8 cellular contexts compared by ENCODE assay signal in genomic region chr5:74865293-74865798, GRCh38. TPM values are rescaled to one million over a fixed set of nuclear protein-coding genes. Genes with fewer than 3 reads are reported as not detected.
DNase-seq lines count a peak whose midpoint lies in the region; ATAC-seq, FAIRE-seq and TF ChIP-seq lines count a peak whose summit lies in the region.

No MANE protein-coding gene starts in this region.

- H3K27ac Mint-ChIP-seq in activated CD4-positive, alpha-beta memory T cell treated with anti-CD3 and anti-CD28 coated beads for 36 hours, result peak overlapping the region; percentile 76

- H3K9me2 ChIP-seq in hepatocyte (replicated peaks; ENCODE audit: insufficient read depth) (no peaks in the 10 kb centered on the region), OCI-LY7 (ENCODE audit: insufficient read depth, low read length) (no peaks in the 10 kb centered on the region)

- H3K9me3 ChIP-seq in hepatocyte (ENCODE audit: low read depth) (no peaks in the 10 kb centered on the region), small intestine (ENCODE audit: control insufficient read depth, low read depth) (no peaks in the 10 kb centered on the region), OCI-LY7 (ENCODE audit: low read length) (no peaks in the 10 kb centered on the region)

- H3K27ac ChIP-seq in 22Rv1 (peak overlapping the region; percentile 46), hepatocyte (peak overlapping the region; percentile 89), small intestine (ENCODE audit: low read depth in 1 of 2, low read length in 1 of 2) (no peak overlapping the region), OCI-LY7 (ENCODE audit: low read depth, low read length, poor library complexity, severe bottlenecking) (no peak overlapping the region)

- WGBS in hepatocyte (ENCODE audit: low lambda C conversion rate, missing lambda C conversion rate), result 2% methylated on average over 23 of the region's 23 CpGs
- WGBS in small intestine, 3 donors, result 9 to 19% (median 13%) methylated on average over 19 to 23 of the region's 23 CpGs

- ATAC-seq in HG03571 (IDR thresholded peaks at IDR 0.05; ENCODE audit: unreplicated experiment), result no peak

- BruUV-seq in OCI-LY7 (replicated peaks; lab: Mats Ljungman, UMichigan), result no TSS peak

- no peak for DNase-seq in GM12892 (ENCODE audit: insufficient read length)
- DNase-seq in activated CD4-positive, alpha-beta memory T cell treated with anti-CD3 and anti-CD28 coated beads for 36 hours, result no peak
- DNase-seq in hepatocyte (ENCODE audit: low spot score), result peak; percentile 26
- DNase-seq in small intestine, result no peak
- DNase-seq in NCI-H2196 treated with DMSO at 0.1 percent for 48 hours (lab: John Stamatoyannopoulos, UW; ENCODE audit: unreplicated experiment), result no peak
- DNase-seq in OCI-LY7 (ENCODE audit: low spot score), result no peak

- H3K36me3 ChIP-seq in hepatocyte (replicated peaks; ENCODE audit: insufficient read depth, low read depth) (no peaks in the 10 kb centered on the region), small intestine (ENCODE audit: control insufficient read depth in 2 of 2, insufficient read depth in 2 of 2, low read length in 2 of 2) (no peaks in the 10 kb centered on the region), OCI-LY7 (ENCODE audit: insufficient read depth, low read length) (no peaks in the 10 kb centered on the region)

- H3K79me2 ChIP-seq in hepatocyte (peaks cover 42% of the 10 kb centered on the region), OCI-LY7 (ENCODE audit: insufficient read depth, low read depth, low read length) (no peaks in the 10 kb centered on the region)

- H3K4me1 ChIP-seq in hepatocyte (ENCODE audit: insufficient read depth), result peaks cover 7% of the 10 kb centered on the region
- H3K4me1 ChIP-seq in small intestine (ENCODE audit: control insufficient read depth in 2 of 2, insufficient read depth in 1 of 2, low read depth in 1 of 2, low read length in 1 of 2), result peaks cover 0 to 8% of the 10 kb centered on the region in 2 donors
- H3K4me1 ChIP-seq in OCI-LY7 (ENCODE audit: insufficient read depth, low read length, poor library complexity, severe bottlenecking), result no peaks in the 10 kb centered on the region

- H2AFZ ChIP-seq in hepatocyte (peak overlapping the region; percentile 80), OCI-LY7 (ENCODE audit: low read length) (no peak overlapping the region)

- FAIRE-seq in GM12892 (lab: Jason Lieb, UNC) (peak; percentile 57), small intestine (lab: Jason Lieb, UNC) (no peak)

- TF ChIP-seq CTCF in 22Rv1 (IDR thresholded peaks at IDR 0.05), result no peak
- no peak for TF ChIP-seq CTCF in hepatocyte (IDR thresholded peaks at IDR 0.05; ENCODE audit: poor library complexity)
- TF ChIP-seq CTCF in OCI-LY7 (conservative IDR thresholded peaks at IDR 0.05; ENCODE audit: low read length), result no peak

- intact Hi-C loops in activated CD4-positive, alpha-beta memory T cell treated with anti-CD3 and anti-CD28 coated beads for 36 hours (cut with micrococcal nuclease), result loop anchor here (5.0 to 10.0 kb wide), 2 partner anchors 98 to 189 kb away; partner anchors contain the start of genes GCNT4, GFM2 and NSA2
- intact Hi-C loops in OCI-LY7 (cut with micrococcal nuclease; ENCODE audit: unreplicated experiment), result no loop called here

- H3K4me3 ChIP-seq in hepatocyte (peak overlapping the region; percentile 86), small intestine (ENCODE audit: low read depth in 1 of 2, low read length in 2 of 2) (peak overlapping the region; percentile 68 to 70), OCI-LY7 (ENCODE audit: low read depth, low read length, poor library complexity, severe bottlenecking) (no peak overlapping the region)

- H3K9me3 Mint-ChIP-seq in activated CD4-positive, alpha-beta memory T cell treated with anti-CD3 and anti-CD28 coated beads for 36 hours, result no peaks in the 10 kb centered on the region

- H3K36me3 Mint-ChIP-seq in activated CD4-positive, alpha-beta memory T cell treated with anti-CD3 and anti-CD28 coated beads for 36 hours, result no peaks in the 10 kb centered on the region

- CTCF ChIA-PET in activated CD4-positive, alpha-beta memory T cell treated with anti-CD3 and anti-CD28 coated beads for 36 hours (lab: Charles Lee), result interaction anchor here (0.6 kb wide), 1 partner anchor 568 kb away, joined by 3 read pairs; no protein-coding TSS in a partner anchor
- CTCF ChIA-PET in OCI-LY7 (lab: Charles Lee; ENCODE audit: unreplicated experiment), result no interaction called here

- H3K4me3 Mint-ChIP-seq in activated CD4-positive, alpha-beta memory T cell treated with anti-CD3 and anti-CD28 coated beads for 36 hours, result peak overlapping the region; percentile 84

- TF ChIP-seq POLR2A in GM12892 (IDR thresholded peaks at IDR 0.05; ENCODE audit: low read depth, low read length), result no peak

- H3K4me1 Mint-ChIP-seq in activated CD4-positive, alpha-beta memory T cell treated with anti-CD3 and anti-CD28 coated beads for 36 hours (ENCODE audit: low read depth), result peaks cover 23% of the 10 kb centered on the region

- H3K4me2 ChIP-seq in hepatocyte (peak overlapping the region; percentile 89), OCI-LY7 (ENCODE audit: low read length) (no peak overlapping the region)

- no peaks in the 10 kb centered on the region for H3K27me3 ChIP-seq in hepatocyte
- peaks cover 2 to 15% of the 10 kb centered on the region in 2 donors for H3K27me3 ChIP-seq in small intestine (ENCODE audit: control insufficient read depth in 2 of 2, insufficient read depth in 2 of 2, low read length in 2 of 2)

- H3K27me3 Mint-ChIP-seq in activated CD4-positive, alpha-beta memory T cell treated with anti-CD3 and anti-CD28 coated beads for 36 hours, result peaks cover 3% of the 10 kb centered on the region

- no peaks in the 10 kb centered on the region for H4K20me1 ChIP-seq in hepatocyte (ENCODE audit: insufficient read depth, poor library complexity, severe bottlenecking)
- H4K20me1 ChIP-seq in OCI-LY7 (ENCODE audit: insufficient read depth, low read length), result no peaks in the 10 kb centered on the region

- POLR2A ChIA-PET in activated CD4-positive, alpha-beta memory T cell treated with anti-CD3 and anti-CD28 coated beads for 36 hours (lab: Charles Lee), result no interaction called here
- POLR2A ChIA-PET in OCI-LY7 (lab: Charles Lee), result no interaction called here

RNA-seq across cellular contexts. Expression of gene FAM169A, which starts 0.8 kb away (rescaled TPM):
- polyA plus RNA-seq in GM12892 (2012; ENCODE audit: missing spikeins), result 0.74 TPM
- 10 to 100 TPM in 1 of 2 experiments, 1 to 10 TPM in 1; 9.0 to 10.4 TPM for total RNA-seq in activated CD4-positive, alpha-beta memory T cell treated with anti-CD3 and anti-CD28 coated beads for 36 hours
- 13.7 and 16.2 TPM in 2 replicates for total RNA-seq in hepatocyte
- polyA plus RNA-seq in hepatocyte, result 3.1 and 3.3 TPM in 2 replicates
- polyA plus RNA-seq in small intestine, result under 1 TPM in 1 of 3 donors, not detected in 2; 0.73 TPM
- total RNA-seq in OCI-LY7 (2014; rRNA removed; shearing (Covaris generic)), result not detected in 2 replicates
- not detected in 2 replicates for total RNA-seq in OCI-LY7 (2022)

Comparison
In these comparisons a context has a peak if more than half of its experiments do, and no peak if none do; other contexts are left out.
1. H3K27ac ChIP-seq: peak in 22Rv1 (single experiment) and hepatocyte (single experiment); none in small intestine (0 of 2) and OCI-LY7 (single experiment).
2. RNA of gene FAM169A, which starts 0.8 kb away (total RNA-seq): 13.7 to 16.2 TPM in hepatocyte and 9.0 to 10.4 TPM in activated CD4-positive, alpha-beta memory T cell treated with anti-CD3 and anti-CD28 coated beads for 36 hours; not detected in OCI-LY7; every median in the first group is over 4 times any median in the second.